29 cellular contexts compared by ENCODE assay signal in genomic region chr12:129203456-129203855, GRCh38.
"Had no signal": no experiment of that assay in that cellular context is flagged by ENCODE, and none has a peak within 500 bp of the region (broad histone marks: within the 10 kb centered on the region; RNA-seq: fewer than 3 reads in every experiment).

No MANE protein-coding gene starts in this region.

- H3K4me3 Mint-ChIP-seq: naive thymus-derived CD4-positive, alpha-beta T cell; natural killer cell; nephron; neural progenitor cell; stimulated activated effector memory CD8-positive, alpha-beta T cell treated with anti-CD3 and anti-CD28 coated beads, Interleukin-12 subunit alpha, Interleukin-12 subunit beta, amount 100 ng/mL, for 72 hours; stimulated activated naive B cell treated with anti-CD40 and anti-IgM and Interleukin-4, amounts not matched to agents 10 μg/mL and 1 μg/mL and 100 μg/mL, for 72 hours; stimulated activated naive CD8-positive, alpha-beta T cell treated with anti-CD3 and anti-CD28 coated beads, Interleukin-15, Interleukin-2, amounts not matched to agents 100 ng/mL and 50 ng/mL, for 24 hours had no signal

- H3K9me3 Mint-ChIP-seq: natural killer cell, neural progenitor cell had no signal

- H3K27ac ChIP-seq: neural progenitor cell, ovary, parathyroid adenoma, psoas muscle, right lobe of liver, sigmoid colon, stomach, thoracic aorta, thyroid gland, tibial nerve, upper lobe of left lung, uterus had no signal

- DNase-seq: naive thymus-derived CD4-positive, alpha-beta T cell; natural killer cell; occipital lobe; ovary; posterior cingulate gyrus; psoas muscle; right cardiac atrium; right lobe of liver; sigmoid colon; small intestine; stimulated activated CD4-positive, alpha-beta T cell treated with anti-CD3 and anti-CD28 coated beads, Interleukin-15, amount 100 ng/mL, for 24 hours; stimulated activated CD4-positive, alpha-beta T cell treated with anti-CD3 and anti-CD28 coated beads, Interleukin-2, amount 100 ng/mL, for 24 hours; stimulated activated CD4-positive, alpha-beta T cell treated with anti-CD3 and anti-CD28 coated beads, Interleukin-2, amount 100 ng/mL, for 48 hours; stimulated activated CD4-positive, alpha-beta T cell treated with anti-CD3 and anti-CD28 coated beads, Interleukin-4, amount 100 ng/mL, for 24 hours; stimulated activated naive B cell treated with anti-CD40 and anti-IgM and Interleukin-4, amounts not matched to agents 10 μg/mL and 1 μg/mL and 100 μg/mL, for 72 hours; stimulated activated naive CD4-positive, alpha-beta T cell treated with Interleukin-2 at 50 U/mL for 16 hours; stomach; thyroid gland; trophoblast cell; upper lobe of left lung; uterus had no signal

- H3K4me3 ChIP-seq: neural progenitor cell, ovary, psoas muscle, right lobe of liver, sigmoid colon, stomach, thoracic aorta, thyroid gland, tibial nerve, upper lobe of left lung, uterus had no signal

- H3K36me3 ChIP-seq: neural progenitor cell, ovary, right lobe of liver, sigmoid colon, stomach, thoracic aorta, thyroid gland, tibial nerve, upper lobe of left lung, uterus had no signal

- H3K9me3 ChIP-seq: ovary, psoas muscle, right lobe of liver, sigmoid colon, thoracic aorta, thyroid gland, upper lobe of left lung, uterus had no signal

- H3K36me3 Mint-ChIP-seq: naive thymus-derived CD4-positive, alpha-beta T cell; natural killer cell; stimulated activated effector memory CD8-positive, alpha-beta T cell treated with anti-CD3 and anti-CD28 coated beads, Interleukin-12 subunit alpha, Interleukin-12 subunit beta, amount 100 ng/mL, for 72 hours; stimulated activated naive B cell treated with anti-CD40 and anti-IgM and Interleukin-4, amounts not matched to agents 10 μg/mL and 1 μg/mL and 100 μg/mL, for 72 hours had no signal

- H3K27me3 ChIP-seq: neural progenitor cell, ovary, right lobe of liver, sigmoid colon, thyroid gland, tibial nerve, upper lobe of left lung, uterus had no signal

- H3K4me1 Mint-ChIP-seq: naive thymus-derived CD4-positive, alpha-beta T cell; natural killer cell; nephron; neural progenitor cell; stimulated activated effector memory CD8-positive, alpha-beta T cell treated with anti-CD3 and anti-CD28 coated beads, Interleukin-12 subunit alpha, Interleukin-12 subunit beta, amount 100 ng/mL, for 72 hours; stimulated activated naive B cell treated with anti-CD40 and anti-IgM and Interleukin-4, amounts not matched to agents 10 μg/mL and 1 μg/mL and 100 μg/mL, for 72 hours had no signal

- H3K27me3 Mint-ChIP-seq: naive thymus-derived CD4-positive, alpha-beta T cell; stimulated activated naive CD8-positive, alpha-beta T cell treated with anti-CD3 and anti-CD28 coated beads, Interleukin-15, Interleukin-2, amounts not matched to agents 100 ng/mL and 50 ng/mL, for 24 hours had no signal

- H3K4me1 ChIP-seq: neural progenitor cell, parathyroid adenoma, psoas muscle, right lobe of liver, sigmoid colon, stomach, thyroid gland, tibial nerve, upper lobe of left lung, uterus had no signal

- H3K27ac Mint-ChIP-seq: naive thymus-derived CD4-positive, alpha-beta T cell; natural killer cell; nephron; neural progenitor cell; progenitor cell of endocrine pancreas; stimulated activated effector memory CD8-positive, alpha-beta T cell treated with anti-CD3 and anti-CD28 coated beads, Interleukin-12 subunit alpha, Interleukin-12 subunit beta, amount 100 ng/mL, for 72 hours; stimulated activated naive B cell treated with anti-CD40 and anti-IgM and Interleukin-4, amounts not matched to agents 10 μg/mL and 1 μg/mL and 100 μg/mL, for 72 hours; stimulated activated naive CD8-positive, alpha-beta T cell treated with anti-CD3 and anti-CD28 coated beads, Interleukin-15, Interleukin-2, amounts not matched to agents 100 ng/mL and 50 ng/mL, for 24 hours had no signal

- H3K9ac ChIP-seq: neural progenitor cell, parathyroid adenoma had no signal
